ENCODE assay signal across 10 cellular contexts in genomic region chr17:73331060-73331459, GRCh38.
"Had no signal": no experiment of that assay in that cellular context is flagged by ENCODE, and none has a peak within 500 bp of the region (broad histone marks: within the 10 kb centered on the region; RNA-seq: fewer than 3 reads in every experiment).

No MANE protein-coding gene starts in this region.

- H3K9ac ChIP-seq: GM23248 had no signal

- H2AFZ ChIP-seq: GM23248, GM23338 had no signal

- H3K4me3 Mint-ChIP-seq: GM23338, HFFc6 had no signal

- H3K36me3 ChIP-seq: HAP-1 had no signal

- H3K4me3 ChIP-seq: GM23248, GM23338, HAP-1 had no signal

- FAIRE-seq: H1, H54 had no signal

- H3K27ac Mint-ChIP-seq: GM23338, HFFc6 had no signal

- H3K4me1 ChIP-seq: HAP-1 had no signal

- DNase-seq: GM23248, GOT3, H7, HCEC 1CT, HFFc6 had no signal

- H3K4me2 ChIP-seq: GM23338 had no signal

- H3K9me3 ChIP-seq: HAP-1 had no signal

- H3K27ac ChIP-seq: GM23248 had no signal

- H3K9me3 Mint-ChIP-seq: GM23338, HFFc6 had no signal

- ATAC-seq: GM23338, HCT116 had no signal
